Comparison of ENCODE assay signal across 19 cellular contexts in genomic region chr9:92164490-92164889, GRCh38. TPM values are rescaled to one million over a fixed set of nuclear protein-coding genes. Genes with fewer than 3 reads are reported as not detected.
DNase-seq lines count a peak whose midpoint lies in the region; ATAC-seq, FAIRE-seq and TF ChIP-seq lines count a peak whose summit lies in the region.
"Had no signal": no experiment of that assay in that cellular context is flagged by ENCODE, and none has a peak within 500 bp of the region (broad histone marks: within the 10 kb centered on the region; RNA-seq: fewer than 3 reads in every experiment).

No MANE protein-coding gene starts in this region.

- in situ Hi-C loops in HepG2 (cut with HindIII; ENCODE audit: extremely low pct_ligation_motif_present, low pct_unique_long_range_greater_than_20kb) = no loop called here

- no peaks in the 10 kb centered on the region for H3K4me1 Mint-ChIP-seq in endodermal cell
- H3K4me1 Mint-ChIP-seq: CD4-positive, alpha-beta memory T cell had no signal

- no peak overlapping the region for H3K9ac ChIP-seq in HepG2 (ENCODE audit: insufficient read depth, low read depth, low read length)
- no peak overlapping the region for H3K9ac ChIP-seq in mesenchymal stem cell (ENCODE audit: low read length)
- H3K9ac ChIP-seq in endodermal cell (ENCODE audit: extremely low read depth, low read length, poor library complexity, severe bottlenecking) = no peak overlapping the region
- H3K9ac ChIP-seq: BLaER1 had no signal

- no peak overlapping the region for H2BK120ac ChIP-seq in mesenchymal stem cell (ENCODE audit: low read depth, low read length)

- ATAC-seq in HepG2 = no peak
- no peak for ATAC-seq in right lobe of liver
- ATAC-seq: HCT116 had no signal

- H2BK12ac ChIP-seq in mesenchymal stem cell (ENCODE audit: low read length in 2 of 2) = peak overlapping the region in 1 of 2 experiments; percentile 31

- TF ChIP-seq EP300 in HepG2 (IDR thresholded peaks at IDR 0.05; ENCODE audit: low read depth in 2 of 2, low read length in 2 of 2) (no peak), HepG2 (CRISPR knock-in tag; IDR thresholded peaks at IDR 0.05; ENCODE audit: borderline replicate concordance) (no peak)

- H3K27me3 ChIP-seq in HepG2 (ENCODE audit: control insufficient read depth in 1 of 2, insufficient read depth in 2 of 2, low read length in 2 of 2) (peaks cover 0 to 17% of the 10 kb centered on the region in 2 experiments; a peak in 2 of 5 replicates), right lobe of liver (no peaks in the 10 kb centered on the region), mesenchymal stem cell (ENCODE audit: control insufficient read depth in 1 of 2, insufficient read depth in 1 of 2, low read length in 2 of 2) (no peaks in the 10 kb centered on the region), endodermal cell (ENCODE audit: control insufficient read depth, insufficient read depth, low read length, poor library complexity, severe bottlenecking) (no peaks in the 10 kb centered on the region)
- H3K27me3 ChIP-seq: BLaER1 had no signal

- no peak overlapping the region for H3K4ac ChIP-seq in mesenchymal stem cell (ENCODE audit: low read depth in 1 of 2, low read length in 2 of 2)

- TF ChIP-seq CTCF in HepG2 (CRISPR knock-in tag; IDR thresholded peaks at IDR 0.05) (no peak), right lobe of liver (IDR thresholded peaks at IDR 0.05) (no peak), fibroblast of villous mesenchyme (IDR thresholded peaks at IDR 0.05; ENCODE audit: insufficient read depth, low read depth, low read length) (no peak), endodermal cell (conservative IDR thresholded peaks at IDR 0.05) (no peak)

- no peaks in the 10 kb centered on the region for H3K4me1 ChIP-seq in HepG2 (ENCODE audit: insufficient read depth, low read length)
- H3K4me1 ChIP-seq in right lobe of liver = no peaks in the 10 kb centered on the region
- no peaks in the 10 kb centered on the region for H3K4me1 ChIP-seq in mesenchymal stem cell (ENCODE audit: control insufficient read depth, insufficient read depth, low read depth, low read length)
- H3K4me1 ChIP-seq in endodermal cell (ENCODE audit: control insufficient read depth, insufficient read depth, low read length) = no peaks in the 10 kb centered on the region
- H3K4me1 ChIP-seq: BLaER1 had no signal

- POLR2A ChIA-PET in HepG2 (lab: Yijun Ruan, JAX) = no interaction called here

- WGBS in HepG2 (ENCODE audit: low lambda C conversion rate) = 23% methylated on average over 2 of the region's 2 CpGs
- 79% methylated on average over 2 of the region's 2 CpGs for WGBS in right lobe of liver (ENCODE audit: insufficient coverage, low coverage, low lambda C conversion rate, missing lambda C conversion rate)
- WGBS in mesenchymal stem cell = 88% methylated on average over 2 of the region's 2 CpGs
- whole genome bisulfite sequencing in endodermal cell (ENCODE audit: insufficient coverage in 1 of 2, insufficient read length in 1 of 2), 2 experiments = 50 to 90% methylated on average over 1 to 2 of the region's 2 CpGs

- H3K36me3 ChIP-seq in HepG2 (replicated peaks in 1 of 2; ENCODE audit: control insufficient read depth in 1 of 2, insufficient read depth in 2 of 2, low read length in 2 of 2) = no peaks in the 10 kb centered on the region
- H3K36me3 ChIP-seq in right lobe of liver = no peaks in the 10 kb centered on the region
- H3K36me3 ChIP-seq in mesenchymal stem cell (ENCODE audit: control insufficient read depth in 1 of 2, insufficient read depth in 2 of 2, low read depth in 1 of 2, low read length in 2 of 2) = peaks cover 0 to 6% of the 10 kb centered on the region in 2 experiments
- H3K36me3 ChIP-seq in endodermal cell (ENCODE audit: control insufficient read depth, insufficient read depth, low read length) = no peaks in the 10 kb centered on the region
- H3K36me3 ChIP-seq: BLaER1 had no signal

- no peaks in the 10 kb centered on the region for H3K79me2 ChIP-seq in HepG2 (ENCODE audit: insufficient read depth, low read length)

- H3K9me3 ChIP-seq in HepG2 (ENCODE audit: low read length) (no peaks in the 10 kb centered on the region), right lobe of liver (no peaks in the 10 kb centered on the region), mesenchymal stem cell (ENCODE audit: control insufficient read depth, low read length) (peaks cover 17% of the 10 kb centered on the region), endodermal cell (ENCODE audit: control insufficient read depth, low read length) (no peaks in the 10 kb centered on the region)

- no peak overlapping the region for H3K4me3 ChIP-seq in HepG2 (replicated peaks in 1 of 3; ENCODE audit: insufficient read depth in 1 of 3, low read depth in 2 of 3, low read length in 3 of 3)
- H3K4me3 ChIP-seq in right lobe of liver = no peak overlapping the region
- no peak overlapping the region for H3K4me3 ChIP-seq in fibroblast of villous mesenchyme (ENCODE audit: low read depth, low read length)
- no peak overlapping the region for H3K4me3 ChIP-seq in mesenchymal stem cell (ENCODE audit: insufficient read depth in 1 of 2, low read depth in 1 of 2, low read length in 2 of 2)
- H3K4me3 ChIP-seq in endodermal cell (ENCODE audit: low read length) = no peak overlapping the region
- H3K4me3 ChIP-seq: BLaER1 had no signal

- no peak for DNase-seq in HepG2 (ENCODE audit: low spot score)
- no peak for DNase-seq in right lobe of liver
- peak; percentile 77 for DNase-seq in fibroblast of villous mesenchyme (ENCODE audit: low read depth)
- DNase-seq in mesenchymal stem cell = peak; percentile 57
- DNase-seq in frontal cortex (ENCODE audit: low spot score in 2 of 2) = no peak
- DNase-seq in foreskin melanocyte = no peak
- DNase-seq in endodermal cell = no peak
- DNase-seq in activated CD4-positive, alpha-beta T cell treated with anti-CD3 and anti-CD28 coated beads, Interleukin-2, amount 50 U/mL, for 1 hour = no peak
- DNase-seq: 8988T; CD4-positive, alpha-beta memory T cell; DMS153; DMS79; GDM1; GOT3; H7; HFFc6 had no signal

- no peak overlapping the region for H3K18ac ChIP-seq in mesenchymal stem cell (ENCODE audit: low read depth in 1 of 2, low read length in 2 of 2)

- H2AFZ ChIP-seq in HepG2 (ENCODE audit: low read length) (no peak overlapping the region), mesenchymal stem cell (ENCODE audit: low read depth, low read length) (no peak overlapping the region)

- TF ChIP-seq POLR2A in HepG2 (IDR thresholded peaks at IDR 0.05; ENCODE audit: insufficient read depth in 1 of 2, low read depth in 2 of 2, low read length in 2 of 2) = no peak
- TF ChIP-seq POLR2A in right lobe of liver (IDR thresholded peaks at IDR 0.05) = no peak

- H3K9me3 Mint-ChIP-seq in endodermal cell = no peaks in the 10 kb centered on the region

- no peak for FAIRE-seq in HepG2 (lab: Jason Lieb, UNC)
- no peak for FAIRE-seq in frontal cortex (lab: Jason Lieb, UNC)

- H3K4me3 Mint-ChIP-seq in endodermal cell = no peak overlapping the region
- H3K4me3 Mint-ChIP-seq: CD14-positive monocyte; CD4-positive, alpha-beta memory T cell; HFFc6 had no signal

- no peaks in the 10 kb centered on the region for H3K27me3 Mint-ChIP-seq in endodermal cell (ENCODE audit: insufficient read depth)

- H3K23ac ChIP-seq in mesenchymal stem cell (ENCODE audit: low read length in 2 of 2) = no peak overlapping the region

- no peak overlapping the region for H2BK15ac ChIP-seq in mesenchymal stem cell (ENCODE audit: low read depth, poor library complexity, severe bottlenecking)

- H3K79me1 ChIP-seq in mesenchymal stem cell (replicated peaks; ENCODE audit: low read length, poor library complexity, severe bottlenecking) = no peaks in the 10 kb centered on the region

- H3K27ac ChIP-seq in HepG2 (ENCODE audit: extremely low read length, insufficient read depth, low read length) (no peak overlapping the region), right lobe of liver (no peak overlapping the region), mesenchymal stem cell (ENCODE audit: low read length, poor library complexity, severe bottlenecking) (no peak overlapping the region), endodermal cell (ENCODE audit: low read depth, low read length) (no peak overlapping the region)
- H3K27ac ChIP-seq: BLaER1 had no signal

- H3K27ac Mint-ChIP-seq in endodermal cell = no peak overlapping the region
- H3K27ac Mint-ChIP-seq: CD4-positive, alpha-beta memory T cell; HFFc6 had no signal

- no peak overlapping the region for H3K4me2 ChIP-seq in HepG2 (ENCODE audit: low read depth, low read length)
- no peak overlapping the region for H3K4me2 ChIP-seq in mesenchymal stem cell (ENCODE audit: low read length, poor library complexity, severe bottlenecking)
- H3K4me2 ChIP-seq: BLaER1 had no signal

- no peak overlapping the region for H4K8ac ChIP-seq in mesenchymal stem cell (ENCODE audit: low read length)

- H3K14ac ChIP-seq in mesenchymal stem cell (ENCODE audit: low read length in 2 of 2) = no peak overlapping the region

- H4K20me1 ChIP-seq in HepG2 (ENCODE audit: insufficient read depth, low read length) = no peaks in the 10 kb centered on the region
- H4K20me1 ChIP-seq: BLaER1 had no signal

- H4K91ac ChIP-seq in mesenchymal stem cell (ENCODE audit: low read length) = no peak overlapping the region

- H3K36me3 Mint-ChIP-seq in endodermal cell (ENCODE audit: low read depth) = no peaks in the 10 kb centered on the region
- H3K36me3 Mint-ChIP-seq: CD14-positive monocyte had no signal

- BruUV-seq in HepG2 (replicated peaks; lab: Mats Ljungman, UMichigan) = no TSS peak

- CTCF ChIA-PET in HepG2 (lab: Yijun Ruan, JAX; ENCODE audit: low intra/inter-chr PET ratio, low total read pairs) = no interaction called here

- no peak overlapping the region for H2AK5ac ChIP-seq in mesenchymal stem cell (ENCODE audit: low read length, severe bottlenecking)

- TF ChIP-seq RAD21 in HepG2 (CRISPR knock-in tag; IDR thresholded peaks at IDR 0.05) = no peak

- intact Hi-C loops in HepG2 (cut with micrococcal nuclease; ENCODE audit: unreplicated experiment) = no loop called here
- intact Hi-C loops in right lobe of liver (cut with DNase I) = no loop called here

- H2BK5ac ChIP-seq in mesenchymal stem cell (ENCODE audit: low read depth, low read length, poor library complexity, severe bottlenecking) = no peak overlapping the region

RNA-seq across cellular contexts. Expression of gene SPTLC1, which starts 49.3 kb away (rescaled TPM):
- total RNA-seq in HepG2 (2016; rRNA removed; fragmentation: Illumina TruSeq; extraction: Trizol) = 44.4 and 72.5 TPM in 2 replicates
- 6.8 and 7.6 TPM in 2 replicates for total RNA-seq in HepG2 (2016; cell fraction: cytosol; rRNA removed; fragmentation: Illumina TruSeq; extraction: Trizol; ENCODE audit: low read depth)
- 46.0 and 76.9 TPM in 2 replicates for total RNA-seq in HepG2 (2016; cell fraction: insoluble cytoplasmic fraction; rRNA removed; fragmentation: Illumina TruSeq; extraction: Trizol)
- total RNA-seq in HepG2 (2016; cell fraction: membrane; rRNA removed; fragmentation: Illumina TruSeq; extraction: Trizol) = 15.0 and 16.7 TPM in 2 replicates
- 82.4 and 88.6 TPM in 2 replicates for total RNA-seq in HepG2 (2016; cell fraction: nucleus; rRNA removed; fragmentation: Illumina TruSeq; extraction: Trizol)
- polyA plus RNA-seq in HepG2 (2011; rRNA removed) = 47.7 and 56.2 TPM in 2 replicates
- polyA plus RNA-seq in HepG2 (2011; cell fraction: cytosol; rRNA removed) = 32.9 and 40.4 TPM in 2 replicates
- 28.2 and 31.0 TPM in 2 replicates for polyA plus RNA-seq in HepG2 (2011; cell fraction: nucleus; rRNA removed)
- 47.9 and 52.1 TPM in 2 replicates for polyA plus RNA-seq in HepG2 (2012)
- 3.6 and 5.4 TPM in 2 replicates for polyA plus RNA-seq in HepG2 (2016; cell fraction: cytosol; fragmentation: Illumina TruSeq; extraction: Trizol; ENCODE audit: low read depth)
- polyA plus RNA-seq in HepG2 (2016; cell fraction: insoluble cytoplasmic fraction; fragmentation: Illumina TruSeq; extraction: Trizol; ENCODE audit: low read depth) = 35.3 and 36.1 TPM in 2 replicates
- polyA plus RNA-seq in HepG2 (2016; cell fraction: membrane; fragmentation: Illumina TruSeq; extraction: Trizol; ENCODE audit: low read depth) = 7.1 and 8.1 TPM in 2 replicates
- 96.6 and 105 TPM in 2 replicates for polyA plus RNA-seq in HepG2 (2016; cell fraction: nucleus; fragmentation: Illumina TruSeq; extraction: Trizol; ENCODE audit: insufficient read depth, low read depth)
- 50.1 and 52.0 TPM in 2 replicates for polyA minus RNA-seq in HepG2 (2011; rRNA and poly(A)+ RNA removed; ENCODE audit: low replicate concordance)
- polyA minus RNA-seq in HepG2 (2011; cell fraction: cytosol; rRNA and poly(A)+ RNA removed) = 41.7 and 44.7 TPM in 2 replicates
- 76.3 and 80.4 TPM in 2 replicates for polyA minus RNA-seq in HepG2 (2011; cell fraction: nucleus; rRNA and poly(A)+ RNA removed)
- 10 to 100 TPM; 12.4 to 25.3 (median 19.3) TPM for total RNA-seq in right lobe of liver
- 110 and 132 TPM in 2 replicates for total RNA-seq in fibroblast of villous mesenchyme
- 73.3 TPM for polyA plus RNA-seq in mesenchymal stem cell (2013, experiment 1 of 2)
- 74.4 TPM for polyA plus RNA-seq in mesenchymal stem cell (2013, experiment 2 of 2)
- 81.9 TPM for total RNA-seq in frontal cortex
- total RNA-seq in endodermal cell = 10 to 100 TPM; 68.3 to 75.6 TPM
- 67.1 TPM for polyA plus RNA-seq in endodermal cell (2013, experiment 1 of 2)
- polyA plus RNA-seq in endodermal cell (2013, experiment 2 of 2) = 63.4 TPM

Comparison
In these comparisons a context has a peak if more than half of its experiments do, and no peak if none do; other contexts are left out.
1. DNase-seq: peak in fibroblast of villous mesenchyme (single experiment) and mesenchymal stem cell (single experiment); none in HepG2 (single experiment), right lobe of liver (0 of 3), frontal cortex (0 of 2), foreskin melanocyte (single experiment), endodermal cell (single experiment) and activated CD4-positive, alpha-beta T cell treated with anti-CD3 and anti-CD28 coated beads, Interleukin-2, amount 50 U/mL, for 1 hour (single experiment).